8 cellular contexts compared by ENCODE assay signal in genomic region chr1:236451796-236452373, GRCh38. TPM values are rescaled to one million over a fixed set of nuclear protein-coding genes. Genes with fewer than 3 reads are reported as not detected.
DNase-seq lines count a peak whose midpoint lies in the region; ATAC-seq and TF ChIP-seq lines count a peak whose summit lies in the region.

No MANE protein-coding gene starts in this region.

- H3K9me3 ChIP-seq in OCI-LY1 (ENCODE audit: low read length) (no peaks in the 10 kb centered on the region), sigmoid colon (no peaks in the 10 kb centered on the region)

- H3K4me2 ChIP-seq in OCI-LY1 (ENCODE audit: low read length) = no peak overlapping the region

- no peaks in the 10 kb centered on the region for H3K9me3 Mint-ChIP-seq in activated T-helper 1 cell treated with anti-CD3 and anti-CD28 coated beads, Interleukin-12 subunit alpha, Interleukin-12 subunit beta, Interleukin-2, Interleukin-4 antibody, amounts not matched to agents 30 ng/mL and 10 ng/mL and 1 ng/mL, durations not matched to agents 14 hours and 24 hours and 36 hours

- H3K4me3 ChIP-seq in AG09309 (ENCODE audit: control insufficient read depth, low read depth, low read length) (no peak overlapping the region), OCI-LY1 (ENCODE audit: low read depth, low read length, poor library complexity, severe bottlenecking) (no peak overlapping the region), sigmoid colon (no peak overlapping the region)

- no peaks in the 10 kb centered on the region for H3K4me1 Mint-ChIP-seq in activated T-helper 1 cell treated with anti-CD3 and anti-CD28 coated beads, Interleukin-12 subunit alpha, Interleukin-12 subunit beta, Interleukin-2, Interleukin-4 antibody, amounts not matched to agents 30 ng/mL and 10 ng/mL and 1 ng/mL, durations not matched to agents 14 hours and 24 hours and 36 hours (ENCODE audit: low read depth)

- H3K27ac Mint-ChIP-seq in activated T-helper 1 cell treated with anti-CD3 and anti-CD28 coated beads, Interleukin-12 subunit alpha, Interleukin-12 subunit beta, Interleukin-2, Interleukin-4 antibody, amounts not matched to agents 30 ng/mL and 10 ng/mL and 1 ng/mL, durations not matched to agents 14 hours and 24 hours and 36 hours = no peak overlapping the region

- no peak for TF ChIP-seq POLR2A in sigmoid colon (IDR thresholded peaks at IDR 0.05)

- no peak overlapping the region for H3K27ac ChIP-seq in OCI-LY1 (ENCODE audit: low read depth, low read length, poor library complexity, severe bottlenecking)
- no peak overlapping the region for H3K27ac ChIP-seq in sigmoid colon

- 71 to 78% methylated on average over 6 of the region's 6 CpGs for WGBS in sigmoid colon, 2 donors

- H3K36me3 ChIP-seq in OCI-LY1 (ENCODE audit: insufficient read depth, low read length) = no peaks in the 10 kb centered on the region
- no peaks in the 10 kb centered on the region for H3K36me3 ChIP-seq in sigmoid colon

- H3F3A ChIP-seq in OCI-LY1 (ENCODE audit: insufficient read depth, low read length) = no peaks in the 10 kb centered on the region

- peak; percentile 58 for TF ChIP-seq CTCF in AG09309 (IDR thresholded peaks at IDR 0.05; ENCODE audit: control insufficient read depth, insufficient read depth, low read depth, low read length, missing control alignments)
- TF ChIP-seq CTCF in OCI-LY1 (IDR thresholded peaks at IDR 0.05; ENCODE audit: low read length) = peak; percentile 62
- TF ChIP-seq CTCF in sigmoid colon (IDR thresholded peaks at IDR 0.05) = no peak

- TF ChIP-seq EP300 in sigmoid colon (IDR thresholded peaks at IDR 0.05) = no peak

- intact Hi-C loops in activated T-helper 1 cell treated with anti-CD3 and anti-CD28 coated beads, Interleukin-12 subunit alpha, Interleukin-12 subunit beta, Interleukin-2, Interleukin-4 antibody, amounts not matched to agents 30 ng/mL and 10 ng/mL and 1 ng/mL, durations not matched to agents 14 hours and 24 hours and 36 hours (cut with micrococcal nuclease) = loop anchor here (1.0 kb wide), 1 partner anchor 343 kb away; no protein-coding TSS in a partner anchor
- intact Hi-C loops in sigmoid colon (cut with DNase I) = no loop called here

- H2AFZ ChIP-seq in OCI-LY1 (ENCODE audit: low read length) = no peak overlapping the region

- no peak overlapping the region for H3K9ac ChIP-seq in OCI-LY1 (ENCODE audit: low read length)

- ATAC-seq in GM19395 (IDR thresholded peaks at IDR 0.05; ENCODE audit: unreplicated experiment) (peak; percentile 60), left lobe of liver (peak; percentile 97), GM18517 (IDR thresholded peaks at IDR 0.05; ENCODE audit: unreplicated experiment) (no peak), HG02884 (IDR thresholded peaks at IDR 0.05; ENCODE audit: unreplicated experiment) (no peak)

- H4K20me1 ChIP-seq in OCI-LY1 (ENCODE audit: insufficient read depth, low read length) = no peaks in the 10 kb centered on the region

- peaks cover 14% of the 10 kb centered on the region for H3K36me3 Mint-ChIP-seq in activated T-helper 1 cell treated with anti-CD3 and anti-CD28 coated beads, Interleukin-12 subunit alpha, Interleukin-12 subunit beta, Interleukin-2, Interleukin-4 antibody, amounts not matched to agents 30 ng/mL and 10 ng/mL and 1 ng/mL, durations not matched to agents 14 hours and 24 hours and 36 hours (ENCODE audit: low read depth)

- DNase-seq in AG09309 (ENCODE audit: low read depth) (no peak), left lobe of liver (ENCODE audit: low spot score) (peak; percentile 51), sigmoid colon (no peak)
- peak; percentile 31 for DNase-seq in activated T-helper 1 cell treated with anti-CD3 and anti-CD28 coated beads, Interleukin-12 subunit alpha, Interleukin-12 subunit beta, Interleukin-2, Interleukin-4 antibody, amounts not matched to agents 30 ng/mL and 10 ng/mL and 1 ng/mL, durations not matched to agents 14 hours and 24 hours and 36 hours (ENCODE audit: low spot score)

- no peaks in the 10 kb centered on the region for H3K9me2 ChIP-seq in OCI-LY1 (ENCODE audit: low read depth, low read length)

- no peak overlapping the region for H3K4me3 Mint-ChIP-seq in activated T-helper 1 cell treated with anti-CD3 and anti-CD28 coated beads, Interleukin-12 subunit alpha, Interleukin-12 subunit beta, Interleukin-2, Interleukin-4 antibody, amounts not matched to agents 30 ng/mL and 10 ng/mL and 1 ng/mL, durations not matched to agents 14 hours and 24 hours and 36 hours

- H3K27me3 ChIP-seq in OCI-LY1 (ENCODE audit: insufficient read depth, low read length) = peaks cover 3% of the 10 kb centered on the region; the same call in 1 of the 2 replicates
- H3K27me3 ChIP-seq in sigmoid colon = no peaks in the 10 kb centered on the region

- no peaks in the 10 kb centered on the region for H3K27me3 Mint-ChIP-seq in activated T-helper 1 cell treated with anti-CD3 and anti-CD28 coated beads, Interleukin-12 subunit alpha, Interleukin-12 subunit beta, Interleukin-2, Interleukin-4 antibody, amounts not matched to agents 30 ng/mL and 10 ng/mL and 1 ng/mL, durations not matched to agents 14 hours and 24 hours and 36 hours (ENCODE audit: insufficient read depth)

- no peaks in the 10 kb centered on the region for H3K79me2 ChIP-seq in OCI-LY1 (ENCODE audit: insufficient read depth, low read length)

- no peaks in the 10 kb centered on the region for H3K4me1 ChIP-seq in OCI-LY1 (ENCODE audit: insufficient read depth, low read length, severe bottlenecking)
- H3K4me1 ChIP-seq in sigmoid colon = no peaks in the 10 kb centered on the region

RNA-seq across cellular contexts. Expression of gene EDARADD, which starts 57.8 kb away (rescaled TPM):
- 56.8 and 57.8 TPM in 2 replicates for total RNA-seq in activated T-helper 1 cell treated with anti-CD3 and anti-CD28 coated beads, Interleukin-12 subunit alpha, Interleukin-12 subunit beta, Interleukin-2, Interleukin-4 antibody, amounts not matched to agents 30 ng/mL and 10 ng/mL and 1 ng/mL, durations not matched to agents 14 hours and 24 hours and 36 hours
- total RNA-seq in left lobe of liver (0.20 TPM), sigmoid colon (under 1 TPM in 1 of 4 donors, not detected in 3; under 0.01 TPM)
- under 1 TPM in 1 of 3 donors, not detected in 2; 0.41 TPM for polyA plus RNA-seq in sigmoid colon

Comparison
In these comparisons a context has a peak if more than half of its experiments do, and no peak if none do; other contexts are left out.
1. DNase-seq: peak in activated T-helper 1 cell treated with anti-CD3 and anti-CD28 coated beads, Interleukin-12 subunit alpha, Interleukin-12 subunit beta, Interleukin-2, Interleukin-4 antibody, amounts not matched to agents 30 ng/mL and 10 ng/mL and 1 ng/mL, durations not matched to agents 14 hours and 24 hours and 36 hours (single experiment) and left lobe of liver (single experiment); none in AG09309 (single experiment) and sigmoid colon (single experiment).
2. CTCF ChIP-seq: peak in AG09309 (single experiment) and OCI-LY1 (single experiment); none in sigmoid colon (0 of 4).
3. ATAC-seq: peak in GM19395 (single experiment) and left lobe of liver (single experiment); none in GM18517 (single experiment) and HG02884 (single experiment).
4. RNA of gene EDARADD, which starts 57.8 kb away (total RNA-seq): 56.8 to 57.8 TPM in activated T-helper 1 cell treated with anti-CD3 and anti-CD28 coated beads, Interleukin-12 subunit alpha, Interleukin-12 subunit beta, Interleukin-2, Interleukin-4 antibody, amounts not matched to agents 30 ng/mL and 10 ng/mL and 1 ng/mL, durations not matched to agents 14 hours and 24 hours and 36 hours; 0.20 TPM in left lobe of liver (single experiment) and under 0.01 TPM in sigmoid colon; every median in the first group is over 10 times any median in the second.